19 cellular contexts compared by ENCODE assay signal in genomic region chr20:23083553-23084220, GRCh38. TPM values are rescaled to one million over a fixed set of nuclear protein-coding genes. Genes with fewer than 3 reads are reported as not detected.
DNase-seq lines count a peak whose midpoint lies in the region; ATAC-seq and TF ChIP-seq lines count a peak whose summit lies in the region.
"Had no signal": no experiment of that assay in that cellular context is flagged by ENCODE, and none has a peak within 500 bp of the region (broad histone marks: within the 10 kb centered on the region; RNA-seq: fewer than 3 reads in every experiment).

No MANE protein-coding gene starts in this region.

- no peaks in the 10 kb centered on the region for H3K9me3 ChIP-seq in body of pancreas
- H3K9me3 ChIP-seq in mononuclear cell (ENCODE audit: low read depth, low read length) = no peaks in the 10 kb centered on the region
- H3K9me3 ChIP-seq in thoracic aorta = no peaks in the 10 kb centered on the region
- H3K9me3 ChIP-seq: Caco-2 had no signal

- intact Hi-C loops in body of pancreas (cut with DNase I) = no loop called here

- H3K27me3 Mint-ChIP-seq in T-helper 1 cell treated with Interleukin-12 subunit alpha and Interleukin-12 subunit beta and Interleukin-4 antibody, amounts not matched to agents 30 μg/mL and 1 μg/mL, for 36 hours (ENCODE audit: low read depth) = peaks cover 11% of the 10 kb centered on the region

- no peak for TF ChIP-seq CTCF in body of pancreas (IDR thresholded peaks at IDR 0.05)
- no peak for TF ChIP-seq CTCF in thoracic aorta (IDR thresholded peaks at IDR 0.05)

- no peak overlapping the region for H3K27ac Mint-ChIP-seq in T-helper 1 cell treated with Interleukin-12 subunit alpha and Interleukin-12 subunit beta and Interleukin-4 antibody, amounts not matched to agents 30 μg/mL and 1 μg/mL, for 36 hours
- H3K27ac Mint-ChIP-seq: HFFc6; stimulated activated naive CD8-positive, alpha-beta T cell treated with anti-CD3 and anti-CD28 coated beads, Interleukin-15, amount 100 ng/mL, for 72 hours had no signal

- no peaks in the 10 kb centered on the region for H3K36me3 Mint-ChIP-seq in T-helper 1 cell treated with Interleukin-12 subunit alpha and Interleukin-12 subunit beta and Interleukin-4 antibody, amounts not matched to agents 30 μg/mL and 1 μg/mL, for 36 hours (ENCODE audit: low read depth)
- H3K36me3 Mint-ChIP-seq: mesothelial cell of epicardium had no signal

- peak overlapping the region in 3 of 4 donors; percentile 16 to 69 (median 50) for H3K27ac ChIP-seq in body of pancreas
- H3K27ac ChIP-seq in thoracic aorta = peak overlapping the region; percentile 18 to 97

- DNase-seq in T-helper 1 cell (no peak), body of pancreas (no peak), thoracic aorta (ENCODE audit: low spot score) (no peak), Kasumi-1 (lab: John Stamatoyannopoulos, UW) (no peak)
- DNase-seq: 8988T; activated CD4-positive, alpha-beta T cell treated with anti-CD3 and anti-CD28 coated beads for 48 hours; Caco-2; HFFc6; MV-4-11; NCI-H226; OCI-M1; stimulated activated naive CD8-positive, alpha-beta T cell treated with anti-CD3 and anti-CD28 coated beads, Interleukin-15, amount 100 ng/mL, for 72 hours had no signal

- H3K4me1 ChIP-seq in body of pancreas (no peaks in the 10 kb centered on the region), mononuclear cell (ENCODE audit: insufficient read depth, low read length) (peaks cover 85% of the 10 kb centered on the region), thoracic aorta (ENCODE audit: control insufficient read depth in 1 of 2, low read depth in 2 of 2) (peaks cover 13 to 78% of the 10 kb centered on the region in 2 donors)
- H3K4me1 ChIP-seq: Caco-2 had no signal

- peak overlapping the region; percentile 35 for H3K4me3 Mint-ChIP-seq in T-helper 1 cell treated with Interleukin-12 subunit alpha and Interleukin-12 subunit beta and Interleukin-4 antibody, amounts not matched to agents 30 μg/mL and 1 μg/mL, for 36 hours
- H3K4me3 Mint-ChIP-seq: HFFc6; mesothelial cell of epicardium; stimulated activated naive CD8-positive, alpha-beta T cell treated with anti-CD3 and anti-CD28 coated beads, Interleukin-15, amount 100 ng/mL, for 72 hours had no signal

- ATAC-seq in body of pancreas (no peak), thoracic aorta (ENCODE audit: insufficient number of reproducible peaks, low FRiP score, low read depth) (no peak), HG03520 (IDR thresholded peaks at IDR 0.05; ENCODE audit: unreplicated experiment) (no peak), GM19351 (IDR thresholded peaks at IDR 0.05; ENCODE audit: unreplicated experiment) (no peak)
- ATAC-seq: stimulated activated naive CD8-positive, alpha-beta T cell treated with anti-CD3 and anti-CD28 coated beads, Interleukin-15, amount 100 ng/mL, for 72 hours had no signal

- 77 to 79% methylated on average over 13 to 15 of the region's 15 CpGs for WGBS in body of pancreas, 2 donors

- peaks cover 23% of the 10 kb centered on the region for H3K4me1 Mint-ChIP-seq in T-helper 1 cell treated with Interleukin-12 subunit alpha and Interleukin-12 subunit beta and Interleukin-4 antibody, amounts not matched to agents 30 μg/mL and 1 μg/mL, for 36 hours (ENCODE audit: low read depth)

- H3K36me3 ChIP-seq in body of pancreas (replicated peaks in 1 of 2; ENCODE audit: insufficient read depth in 1 of 2, low read depth in 2 of 2) = no peaks in the 10 kb centered on the region
- H3K36me3 ChIP-seq in thoracic aorta = no peaks in the 10 kb centered on the region

- TF ChIP-seq POLR2A in body of pancreas (IDR thresholded peaks at IDR 0.05) = no peak

- H3K27me3 ChIP-seq in body of pancreas (no peaks in the 10 kb centered on the region), mononuclear cell (ENCODE audit: insufficient read depth, low read length) (no peaks in the 10 kb centered on the region), thoracic aorta (replicated peaks; ENCODE audit: insufficient read depth) (no peaks in the 10 kb centered on the region)

- no peaks in the 10 kb centered on the region for H3K9me3 Mint-ChIP-seq in T-helper 1 cell treated with Interleukin-12 subunit alpha and Interleukin-12 subunit beta and Interleukin-4 antibody, amounts not matched to agents 30 μg/mL and 1 μg/mL, for 36 hours
- H3K9me3 Mint-ChIP-seq: HFFc6; mesothelial cell of epicardium; stimulated activated naive CD8-positive, alpha-beta T cell treated with anti-CD3 and anti-CD28 coated beads, Interleukin-15, amount 100 ng/mL, for 72 hours had no signal

- H3K4me3 ChIP-seq in body of pancreas (no peak overlapping the region), mononuclear cell (ENCODE audit: low read length) (peak overlapping the region; percentile 43), thoracic aorta (peak overlapping the region; percentile 61)

RNA-seq across cellular contexts. Expression of gene CD93, which starts 2.4 kb away (rescaled TPM):
- 10 to 100 TPM; 14.2 to 19.2 TPM for total RNA-seq in body of pancreas
- total RNA-seq in mononuclear cell = 85.5 TPM
- total RNA-seq in thoracic aorta = 100 to 1,000 TPM in 1 of 2 donors, 10 to 100 TPM in 1; 99.2 to 163 TPM
- total RNA-seq: Caco-2, HFFc6 had no signal

RNA-seq across cellular contexts. Expression of gene THBD, which starts 34.2 kb away (rescaled TPM):
- total RNA-seq in body of pancreas (10 to 100 TPM; 14.3 to 44.2 TPM), mononuclear cell (82.1 TPM), thoracic aorta (100 to 1,000 TPM; 106 to 266 TPM)

RNA-seq across cellular contexts. Expression of gene SSTR4, which starts 48.6 kb away (rescaled TPM):
- total RNA-seq in body of pancreas (not detected), mononuclear cell (not detected), thoracic aorta (not detected)
- total RNA-seq: Caco-2, epithelial cell of proximal tubule, HFFc6, mesothelial cell of epicardium, renal cortical epithelial cell had no signal

Comparison
In these comparisons a context has a peak if more than half of its experiments do, and no peak if none do; other contexts are left out.
1. H3K4me3 ChIP-seq: peak in mononuclear cell (single experiment) and thoracic aorta (single experiment); none in body of pancreas (0 of 2).